In the genomic region with DNA sequence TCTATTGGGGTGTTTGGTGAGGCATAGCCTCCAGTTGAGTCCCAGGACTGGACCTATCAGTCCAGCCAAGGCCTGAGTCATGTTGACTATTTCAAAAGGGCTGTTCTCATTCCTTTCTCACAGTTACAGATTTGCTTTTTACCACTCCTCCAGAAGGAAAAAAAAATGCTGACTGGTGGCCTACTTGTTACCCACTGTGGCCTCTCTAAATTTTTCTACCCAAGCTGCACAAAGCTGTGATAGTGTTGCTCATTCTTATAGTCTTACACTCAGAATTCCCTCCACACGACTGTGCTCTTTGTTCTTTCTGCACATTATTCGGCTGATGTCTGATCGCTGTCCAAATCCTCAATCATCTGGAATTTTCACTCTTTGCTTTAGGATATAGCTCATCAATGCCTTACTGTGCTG, we compare ENCODE assay signal across 19 cellular contexts.
DNase-seq lines count a peak whose midpoint lies in the region; ATAC-seq, FAIRE-seq and TF ChIP-seq lines count a peak whose summit lies in the region.
"Had no signal": no experiment of that assay in that cellular context is flagged by ENCODE, and none has a peak within 500 bp of the region (broad histone marks: within the 10 kb centered on the region; RNA-seq: fewer than 3 reads in every experiment).

No MANE protein-coding gene starts in this region.

- H3K4me3 Mint-ChIP-seq in immature natural killer cell, result no peak overlapping the region
- H3K4me3 Mint-ChIP-seq: activated naive CD8-positive, alpha-beta T cell treated with anti-CD3 and anti-CD28 coated beads for 36 hours; activated T-cell treated with anti-CD3 and anti-CD28 coated beads, Interleukin-2, amount 50 U/mL, for 4 hours; dendritic cell treated with granulocyte-macrophage colony-stimulating factor and Interleukin-4, amounts not matched to agents 40 ng/mL and 50 ng/mL, for 4 days; stimulated activated naive CD8-positive, alpha-beta T cell treated with anti-CD3 and anti-CD28 coated beads, Interleukin-15, Interleukin-2, amounts not matched to agents 100 ng/mL and 50 ng/mL, for 24 hours had no signal

- no peak overlapping the region for H3K27ac ChIP-seq in lung (ENCODE audit: low read depth in 1 of 2, low read length in 1 of 2)
- H3K27ac ChIP-seq: BLaER1 treated with 17β-estradiol and CSF1 and Interleukin-3, amounts not matched to agents 10 nM and 100 nM had no signal

- H3K27me3 Mint-ChIP-seq in immature natural killer cell (ENCODE audit: low read depth in 3 of 3), result no peaks in the 10 kb centered on the region
- H3K27me3 Mint-ChIP-seq: activated naive CD8-positive, alpha-beta T cell treated with anti-CD3 and anti-CD28 coated beads for 36 hours; dendritic cell treated with granulocyte-macrophage colony-stimulating factor and Interleukin-4, amounts not matched to agents 40 ng/mL and 50 ng/mL, for 4 days; stimulated activated naive CD8-positive, alpha-beta T cell treated with anti-CD3 and anti-CD28 coated beads, Interleukin-15, Interleukin-2, amounts not matched to agents 100 ng/mL and 50 ng/mL, for 24 hours had no signal

- H3K27me3 ChIP-seq in bronchial epithelial cell (ENCODE audit: control insufficient read depth, insufficient read depth, low read length) (no peaks in the 10 kb centered on the region), lung (ENCODE audit: control insufficient read depth, insufficient read depth) (no peaks in the 10 kb centered on the region)
- H3K27me3 ChIP-seq: BLaER1 treated with 17β-estradiol and CSF1 and Interleukin-3, amounts not matched to agents 10 nM and 100 nM; spleen had no signal

- no peaks in the 10 kb centered on the region for H3K36me3 Mint-ChIP-seq in immature natural killer cell
- H3K36me3 Mint-ChIP-seq: activated naive CD8-positive, alpha-beta T cell treated with anti-CD3 and anti-CD28 coated beads for 36 hours had no signal

- 77 to 81% methylated on average over 3 of the region's 3 CpGs for WGBS in lung, 2 donors

- H3K9me3 Mint-ChIP-seq in immature natural killer cell, result peaks cover 0 to 34% (median 13%) of the 10 kb centered on the region in 6 donors

- no peak overlapping the region for H3K27ac Mint-ChIP-seq in immature natural killer cell
- H3K27ac Mint-ChIP-seq: activated naive CD8-positive, alpha-beta T cell treated with anti-CD3 and anti-CD28 coated beads for 36 hours; dendritic cell treated with granulocyte-macrophage colony-stimulating factor and Interleukin-4, amounts not matched to agents 40 ng/mL and 50 ng/mL, for 4 days; stimulated activated naive CD8-positive, alpha-beta T cell treated with anti-CD3 and anti-CD28 coated beads, Interleukin-15, Interleukin-2, amounts not matched to agents 100 ng/mL and 50 ng/mL, for 24 hours had no signal

- H3K9me3 ChIP-seq in lung (ENCODE audit: control insufficient read depth in 2 of 2, insufficient read depth in 1 of 2, low read length in 1 of 2), result peaks cover 0 to 5% of the 10 kb centered on the region in 2 donors

- H3K4me3 ChIP-seq in bronchial epithelial cell (ENCODE audit: low read depth, low read length) (no peak overlapping the region), lung (no peak overlapping the region)
- H3K4me3 ChIP-seq: BLaER1 treated with 17β-estradiol and CSF1 and Interleukin-3, amounts not matched to agents 10 nM and 100 nM; spleen had no signal

- TF ChIP-seq CTCF in bronchial epithelial cell (IDR thresholded peaks at IDR 0.05; ENCODE audit: insufficient read depth, low read length, severe bottlenecking) (no peak), lung (IDR thresholded peaks at IDR 0.05; ENCODE audit: control extremely low read depth, extremely low read depth) (no peak)

- peak; percentile 45 for ATAC-seq in lung (ENCODE audit: insufficient read depth, low FRiP score)
- no peak for ATAC-seq in HG02759 (IDR thresholded peaks at IDR 0.05; ENCODE audit: unreplicated experiment)
- ATAC-seq in HG02885 (IDR thresholded peaks at IDR 0.05; ENCODE audit: poor library complexity, unreplicated experiment), result no peak
- ATAC-seq: activated T-cell treated with anti-CD3 and anti-CD28 coated beads, Interleukin-2, amount 50 U/mL, for 4 hours had no signal

- no peaks in the 10 kb centered on the region for H3K4me1 Mint-ChIP-seq in immature natural killer cell
- H3K4me1 Mint-ChIP-seq: activated naive CD8-positive, alpha-beta T cell treated with anti-CD3 and anti-CD28 coated beads for 36 hours had no signal

- H3K36me3 ChIP-seq in bronchial epithelial cell (ENCODE audit: control insufficient read depth, insufficient read depth, low read length), result no peaks in the 10 kb centered on the region
- no peaks in the 10 kb centered on the region for H3K36me3 ChIP-seq in lung (ENCODE audit: control insufficient read depth in 2 of 2, insufficient read depth in 2 of 2, low read length in 2 of 2)
- H3K36me3 ChIP-seq: BLaER1 treated with 17β-estradiol and CSF1 and Interleukin-3, amounts not matched to agents 10 nM and 100 nM; spleen had no signal

- no peak for FAIRE-seq in bronchial epithelial cell (lab: Jason Lieb, UNC)
- FAIRE-seq: GM12891, H54 had no signal

- DNase-seq in AG08396 (ENCODE audit: low spot score), result peak; percentile 23
- DNase-seq in HK-2 (ENCODE audit: unreplicated experiment), result peak; percentile 18
- peak; percentile 10 for DNase-seq in bronchial epithelial cell (ENCODE audit: low read depth)
- no peak for DNase-seq in lung (ENCODE audit: low spot score)
- no peak for DNase-seq in immature natural killer cell
- no peak for DNase-seq in T1000 (lab: John Stamatoyannopoulos, UW)
- DNase-seq: activated naive CD8-positive, alpha-beta T cell treated with anti-CD3 and anti-CD28 coated beads for 36 hours; activated T-cell treated with anti-CD3 and anti-CD28 coated beads, Interleukin-2, amount 50 U/mL, for 4 hours; NCI-H1092; NK-92 treated with Interleukin-12 subunit alpha and Interleukin-12 subunit beta, amount 100 ng/mL, for 24 hours; SHP77 treated with DMSO at 0.1 percent for 48 hours; spleen had no signal

- H3K4me1 ChIP-seq in lung (ENCODE audit: control insufficient read depth in 2 of 2, insufficient read depth in 2 of 2, low read length in 2 of 2), result no peaks in the 10 kb centered on the region
- H3K4me1 ChIP-seq: spleen had no signal

Comparison
In these comparisons a context has a peak if more than half of its experiments do, and no peak if none do; other contexts are left out.
1. DNase-seq: peak in AG08396 (single experiment), HK-2 (single experiment) and bronchial epithelial cell (single experiment); none in lung (single experiment), immature natural killer cell (0 of 3) and T1000 (single experiment).